ENCODE assay signal across 27 cellular contexts in the genomic region with DNA sequence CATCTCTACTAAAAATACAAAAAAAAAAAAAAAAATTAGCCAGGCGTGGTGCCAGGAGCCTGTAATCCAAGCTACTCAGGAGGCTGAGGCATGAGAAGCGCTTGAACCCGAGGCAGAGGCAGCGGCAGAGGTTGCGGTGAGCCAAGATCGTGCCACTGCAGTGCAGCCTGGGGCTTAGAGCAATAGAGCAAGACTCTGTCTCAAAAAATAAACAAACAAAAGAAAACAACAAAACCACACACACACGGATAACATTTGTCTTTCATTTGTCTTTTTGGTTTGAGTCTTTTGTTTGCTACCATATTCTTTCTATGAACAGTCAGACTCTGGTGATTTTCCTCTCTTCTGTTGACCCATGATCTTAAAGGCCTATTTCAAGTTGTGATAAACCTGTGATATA.
"Had no signal": no experiment of that assay in that cellular context is flagged by ENCODE, and none has a peak within 500 bp of the region (broad histone marks: within the 10 kb centered on the region; RNA-seq: fewer than 3 reads in every experiment).

No MANE protein-coding gene starts in this region.

- H3K4me3 ChIP-seq: colonic mucosa, coronary artery, dorsolateral prefrontal cortex, esophagus muscularis mucosa, esophagus squamous epithelium, gastrocnemius medialis, gastroesophageal sphincter, heart left ventricle, heart right ventricle had no signal

- DNase-seq: colonic mucosa; cortex of kidney; dermis blood vessel endothelial cell; dorsolateral prefrontal cortex; effector CD4-positive, alpha-beta T cell; effector CD8-positive, alpha-beta T cell; effector memory CD4-positive, alpha-beta T cell; effector memory CD8-positive, alpha-beta T cell; endodermal cell; erythroblast; esophagus squamous epithelium; foreskin fibroblast; foreskin keratinocyte; foreskin melanocyte; gastrocnemius medialis; glutamatergic neuron; head of caudate nucleus; heart left ventricle; heart right ventricle had no signal

- H3K9me3 ChIP-seq: colonic mucosa, esophagus muscularis mucosa, esophagus squamous epithelium, gastrocnemius medialis, gastroesophageal sphincter, heart left ventricle, heart right ventricle had no signal

- H3K36me3 ChIP-seq: colonic mucosa, esophagus muscularis mucosa, esophagus squamous epithelium, gastrocnemius medialis, gastroesophageal sphincter, heart left ventricle, heart right ventricle had no signal

- ATAC-seq: effector memory CD8-positive, alpha-beta T cell; esophagus mucosa; foreskin keratinocyte; gastrocnemius medialis; gastroesophageal sphincter; heart left ventricle; heart right ventricle had no signal

- H3K27ac ChIP-seq: colonic mucosa, coronary artery, dorsolateral prefrontal cortex, epithelial cell of prostate, esophagus muscularis mucosa, esophagus squamous epithelium, foreskin keratinocyte, gastrocnemius medialis, gastroesophageal sphincter, heart left ventricle, heart right ventricle had no signal

- FAIRE-seq: colon, endometrium, frontal cortex had no signal

- H3K27me3 ChIP-seq: colonic mucosa, dorsolateral prefrontal cortex, esophagus muscularis mucosa, esophagus squamous epithelium, foreskin keratinocyte, gastrocnemius medialis, gastroesophageal sphincter, heart left ventricle, heart right ventricle had no signal

- H3K4me1 ChIP-seq: colonic mucosa, esophagus squamous epithelium, foreskin keratinocyte, gastrocnemius medialis, gastroesophageal sphincter, heart left ventricle, heart right ventricle had no signal
